Comparison of ENCODE assay signal across 21 cellular contexts in genomic region chr5:1094670-1095190, GRCh38. TPM values are rescaled to one million over a fixed set of nuclear protein-coding genes. Genes with fewer than 3 reads are reported as not detected.
DNase-seq lines count a peak whose midpoint lies in the region; ATAC-seq and TF ChIP-seq lines count a peak whose summit lies in the region.
"Had no signal": no experiment of that assay in that cellular context is flagged by ENCODE, and none has a peak within 500 bp of the region (broad histone marks: within the 10 kb centered on the region; RNA-seq: fewer than 3 reads in every experiment).

No MANE protein-coding gene starts in this region.

- no peaks in the 10 kb centered on the region for H3K9me3 ChIP-seq in BLaER1
- H3K9me3 ChIP-seq in H9 (ENCODE audit: control insufficient read depth, low read depth, low read length), result no peaks in the 10 kb centered on the region
- no peaks in the 10 kb centered on the region for H3K9me3 ChIP-seq in right lobe of liver
- H3K9me3 ChIP-seq: HAP-1, Peyer's patch, SJCRH30 had no signal

- no peak overlapping the region; a peak in 1 of 5 replicates for H3K4me3 Mint-ChIP-seq in H9
- H3K4me3 Mint-ChIP-seq in activated T-helper 2 cell treated with anti-CD3 and anti-CD28 coated beads, Interferon-gamma antibody, Interleukin-2, Interleukin-4, amounts not matched to agents 10 μg/mL and 5 μg/mL and 100 μg/mL, durations not matched to agents 14 hours and 24 hours and 36 hours (ENCODE audit: low read depth), result no peak overlapping the region
- H3K4me3 Mint-ChIP-seq: CD14-positive monocyte had no signal

- H3K23me2 ChIP-seq in H9 (ENCODE audit: insufficient read length, low read depth, low read length, poor library complexity, severe bottlenecking), result no peaks in the 10 kb centered on the region

- H3K4me3 ChIP-seq in BLaER1, result no peak overlapping the region
- H3K4me3 ChIP-seq in right lobe of liver, result no peak overlapping the region
- H3K4me3 ChIP-seq: HAP-1, Peyer's patch, SJCRH30 had no signal

- WGBS in H9 (ENCODE audit: extremely low coverage, insufficient read length, low lambda C conversion rate), result no CpG with 5 or more reads among the region's 21 CpGs
- WGBS in right lobe of liver (ENCODE audit: insufficient coverage, low coverage, low lambda C conversion rate, missing lambda C conversion rate), result 78% methylated on average over 8 of the region's 21 CpGs

- no peak overlapping the region for H3K9ac ChIP-seq in BLaER1
- H3K9ac ChIP-seq in H9 (ENCODE audit: extremely low read depth, insufficient read length, low read length), result no peak overlapping the region

- H3K14ac ChIP-seq in H9 (ENCODE audit: insufficient read depth, low read length), result no peak overlapping the region

- no peak overlapping the region for H2AK5ac ChIP-seq in H9 (ENCODE audit: insufficient read length, low read length)

- no peaks in the 10 kb centered on the region for H3K79me2 ChIP-seq in H9 (ENCODE audit: insufficient read depth, low read length)

- no peak overlapping the region for H2BK12ac ChIP-seq in H9 (ENCODE audit: insufficient read length, low read depth, low read length)

- no peak for ATAC-seq in right lobe of liver
- ATAC-seq in stimulated activated naive CD8-positive, alpha-beta T cell treated with anti-CD3 and anti-CD28 coated beads, Interleukin-15, Interleukin-2, amounts not matched to agents 100 U/mL and 50 U/mL, for 24 hours, result no peak

- H4K5ac ChIP-seq in H9 (ENCODE audit: insufficient read length, low read depth, low read length), result no peak overlapping the region

- no peak overlapping the region for H2AFZ ChIP-seq in H9 (ENCODE audit: low read length)

- intact Hi-C loops in activated T-helper 2 cell treated with anti-CD3 and anti-CD28 coated beads, Interferon-gamma antibody, Interleukin-2, Interleukin-4, amounts not matched to agents 10 μg/mL and 5 μg/mL and 100 μg/mL, durations not matched to agents 14 hours and 24 hours and 36 hours (cut with micrococcal nuclease), result no loop called here
- intact Hi-C loops in right lobe of liver (cut with DNase I), result no loop called here

- no peak overlapping the region for H3K56ac ChIP-seq in H9 (ENCODE audit: insufficient read length, low read depth, low read length)

- H3K4ac ChIP-seq in H9 (ENCODE audit: low read depth, low read length), result no peak overlapping the region

- DNase-seq in H9 (no peak), iPS-NIHi11 (ENCODE audit: low spot score) (peak; percentile 49), right lobe of liver (no peak), T-helper 2 cell (no peak), midbrain (lab: John Stamatoyannopoulos, UW) (no peak)
- no peak for DNase-seq in activated T-helper 2 cell treated with anti-CD3 and anti-CD28 coated beads, Interferon-gamma antibody, Interleukin-2, Interleukin-4, amounts not matched to agents 10 μg/mL and 5 μg/mL and 100 μg/mL, durations not matched to agents 14 hours and 24 hours and 36 hours (ENCODE audit: low spot score)
- DNase-seq in stimulated activated naive CD8-positive, alpha-beta T cell treated with anti-CD3 and anti-CD28 coated beads, Interleukin-15, Interleukin-2, amounts not matched to agents 100 U/mL and 50 U/mL, for 24 hours, result no peak
- DNase-seq: AML-193, DMS79, KG1, NCI-H1092 treated with DMSO at 0.1 percent for 48 hours, NCI-H146, NCI-H2029, NCI-H226, NCI-H82, Peyer's patch, SJCRH30 had no signal

- H3K18ac ChIP-seq in H9 (ENCODE audit: insufficient read length, low read depth, low read length), result no peak overlapping the region

- H3K4me1 ChIP-seq in BLaER1, result peaks cover 59% of the 10 kb centered on the region
- H3K4me1 ChIP-seq in H9 (ENCODE audit: insufficient read depth, low read length), result no peaks in the 10 kb centered on the region; the same call in 1 of the 2 replicates
- peaks cover 0 to 42% (median 16%) of the 10 kb centered on the region in 4 donors for H3K4me1 ChIP-seq in right lobe of liver
- H3K4me1 ChIP-seq: HAP-1 had no signal

- peaks cover 52% of the 10 kb centered on the region; the same call in 1 of the 2 replicates for H3K36me3 ChIP-seq in BLaER1
- H3K36me3 ChIP-seq in right lobe of liver, result peaks cover 0 to 34% (median 6%) of the 10 kb centered on the region in 4 donors
- H3K36me3 ChIP-seq: HAP-1, SJCRH30 had no signal

- H4K20me1 ChIP-seq in BLaER1 (peaks cover 90% of the 10 kb centered on the region), H9 (ENCODE audit: control insufficient read depth, insufficient read depth, insufficient read length) (no peaks in the 10 kb centered on the region)

- no peaks in the 10 kb centered on the region for H3K9me3 Mint-ChIP-seq in H9
- no peaks in the 10 kb centered on the region for H3K9me3 Mint-ChIP-seq in activated T-helper 2 cell treated with anti-CD3 and anti-CD28 coated beads, Interferon-gamma antibody, Interleukin-2, Interleukin-4, amounts not matched to agents 10 μg/mL and 5 μg/mL and 100 μg/mL, durations not matched to agents 14 hours and 24 hours and 36 hours
- H3K9me3 Mint-ChIP-seq: CD14-positive monocyte had no signal

- H3K4me1 Mint-ChIP-seq in H9, result peaks cover 21 to 45% of the 10 kb centered on the region in 2 experiments
- peaks cover 2% of the 10 kb centered on the region for H3K4me1 Mint-ChIP-seq in activated T-helper 2 cell treated with anti-CD3 and anti-CD28 coated beads, Interferon-gamma antibody, Interleukin-2, Interleukin-4, amounts not matched to agents 10 μg/mL and 5 μg/mL and 100 μg/mL, durations not matched to agents 14 hours and 24 hours and 36 hours (ENCODE audit: low read depth)

- no peaks in the 10 kb centered on the region for H3K79me1 ChIP-seq in H9 (ENCODE audit: insufficient read depth, low read depth, low read length, poor library complexity, severe bottlenecking)

- H3K27ac Mint-ChIP-seq in H9, result peak overlapping the region in 2 of 3 experiments; percentile 59 to 92; a peak in 4 of 7 replicates
- peak overlapping the region; percentile 9 for H3K27ac Mint-ChIP-seq in activated T-helper 2 cell treated with anti-CD3 and anti-CD28 coated beads, Interferon-gamma antibody, Interleukin-2, Interleukin-4, amounts not matched to agents 10 μg/mL and 5 μg/mL and 100 μg/mL, durations not matched to agents 14 hours and 24 hours and 36 hours

- H3K27ac ChIP-seq in BLaER1 (no peak overlapping the region), H9 (ENCODE audit: insufficient read length, low read depth, low read length) (no peak overlapping the region), right lobe of liver (no peak overlapping the region)
- H3K27ac ChIP-seq: HL-60, Peyer's patch, SJCRH30 had no signal

- H3K27me3 ChIP-seq in BLaER1 (peaks cover 7% of the 10 kb centered on the region; the same call in 1 of the 2 replicates), H9 (ENCODE audit: insufficient read depth, low read length) (no peaks in the 10 kb centered on the region), right lobe of liver (no peaks in the 10 kb centered on the region)
- H3K27me3 ChIP-seq: Peyer's patch, SJCRH30 had no signal

- no peak overlapping the region for H2BK5ac ChIP-seq in H9 (ENCODE audit: insufficient read length, low read length)

- no peak overlapping the region for H3T11ph ChIP-seq in H9 (ENCODE audit: low read length)

- TF ChIP-seq CTCF in H9 (conservative IDR thresholded peaks at IDR 0.05) (no peak), right lobe of liver (IDR thresholded peaks at IDR 0.05) (no peak)

- no peak overlapping the region for H2BK15ac ChIP-seq in H9 (ENCODE audit: low read depth, low read length)

- H3K36me3 Mint-ChIP-seq in H9 (ENCODE audit: insufficient read depth in 1 of 3, low read depth in 3 of 3), result peaks cover 10 to 22% (median 22%) of the 10 kb centered on the region in 3 experiments
- peaks cover 16% of the 10 kb centered on the region for H3K36me3 Mint-ChIP-seq in activated T-helper 2 cell treated with anti-CD3 and anti-CD28 coated beads, Interferon-gamma antibody, Interleukin-2, Interleukin-4, amounts not matched to agents 10 μg/mL and 5 μg/mL and 100 μg/mL, durations not matched to agents 14 hours and 24 hours and 36 hours (ENCODE audit: low read depth)

- TF ChIP-seq POLR2A in right lobe of liver (IDR thresholded peaks at IDR 0.05), result no peak

- no peak overlapping the region for H2BK20ac ChIP-seq in H9 (ENCODE audit: low read depth, low read length, poor library complexity, severe bottlenecking)

- no peak overlapping the region for H3K23ac ChIP-seq in H9 (ENCODE audit: insufficient read length, low read depth, low read length)

- peak overlapping the region; percentile 9; the same call in 1 of the 2 replicates for H3K4me2 ChIP-seq in BLaER1
- H3K4me2 ChIP-seq in H9 (ENCODE audit: insufficient read depth, insufficient read length, low read length), result no peak overlapping the region

- no peak overlapping the region for H4K8ac ChIP-seq in H9 (replicated peaks; ENCODE audit: insufficient read length, low read depth, low read length)

- no peaks in the 10 kb centered on the region for H3K27me3 Mint-ChIP-seq in H9 (ENCODE audit: low read depth)
- no peaks in the 10 kb centered on the region for H3K27me3 Mint-ChIP-seq in activated T-helper 2 cell treated with anti-CD3 and anti-CD28 coated beads, Interferon-gamma antibody, Interleukin-2, Interleukin-4, amounts not matched to agents 10 μg/mL and 5 μg/mL and 100 μg/mL, durations not matched to agents 14 hours and 24 hours and 36 hours (ENCODE audit: low read depth)

- H2BK120ac ChIP-seq in H9 (ENCODE audit: low read depth, low read length, poor library complexity, severe bottlenecking), result no peak overlapping the region

- no peak overlapping the region for H4K91ac ChIP-seq in H9 (ENCODE audit: insufficient read length, low read depth, low read length)

RNA-seq across cellular contexts. Expression of gene SLC12A7, which starts 17.1 kb away (rescaled TPM):
- 30.8 and 30.9 TPM in 2 replicates for total RNA-seq in H9 (2021)
- 31.1 and 31.9 TPM in 2 replicates for total RNA-seq in activated T-helper 2 cell treated with anti-CD3 and anti-CD28 coated beads, Interferon-gamma antibody, Interleukin-2, Interleukin-4, amounts not matched to agents 10 μg/mL and 5 μg/mL and 100 μg/mL, durations not matched to agents 14 hours and 24 hours and 36 hours
- total RNA-seq in right lobe of liver, result 10 to 100 TPM; 38.9 to 65.2 (median 53.3) TPM
